8 cellular contexts compared by ENCODE assay signal in the genomic region with DNA sequence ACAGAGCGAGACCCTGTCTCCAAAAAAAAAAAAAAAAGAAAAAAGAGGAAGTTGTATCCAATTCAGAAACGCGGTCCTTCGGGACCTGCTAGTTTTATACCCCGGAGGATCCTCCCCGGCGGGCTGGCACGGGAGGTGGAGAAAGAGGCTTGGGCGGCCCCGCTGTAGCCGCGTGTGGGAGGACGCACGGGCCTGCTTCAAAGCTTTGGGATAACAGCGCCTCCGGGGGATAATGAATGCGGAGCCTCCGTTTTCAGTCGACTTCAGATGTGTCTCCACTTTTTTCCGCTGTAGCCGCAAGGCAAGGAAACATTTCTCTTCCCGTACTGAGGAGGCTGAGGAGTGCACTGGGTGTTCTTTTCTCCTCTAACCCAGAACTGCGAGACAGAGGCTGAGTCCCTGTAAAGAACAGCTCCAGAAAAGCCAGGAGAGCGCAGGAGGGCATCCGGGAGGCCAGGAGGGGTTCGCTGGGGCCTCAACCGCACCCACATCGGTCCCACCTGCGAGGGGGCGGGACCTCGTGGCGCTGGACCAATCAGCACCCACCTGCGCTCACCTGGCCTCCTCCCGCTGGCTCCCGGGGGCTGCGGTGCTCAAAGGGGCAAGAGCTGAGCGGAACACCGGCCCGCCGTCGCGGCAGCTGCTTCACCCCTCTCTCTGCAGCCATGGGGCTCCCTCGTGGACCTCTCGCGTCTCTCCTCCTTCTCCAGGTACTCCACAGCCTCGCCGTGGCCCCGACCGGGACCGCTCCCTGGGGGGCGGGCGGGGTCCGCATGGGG. TPM values are rescaled to one million over a fixed set of nuclear protein-coding genes. Genes with fewer than 3 reads are reported as not detected.
DNase-seq lines count a peak whose midpoint lies in the region; ATAC-seq and TF ChIP-seq lines count a peak whose summit lies in the region.

A gene (plus strand): TSS at position 596 of the 779 bp plus-strand sequence. CDS start 70 bp downstream, at position 666.

- TF ChIP-seq CTCF in AG04449 (IDR thresholded peaks at IDR 0.05; ENCODE audit: insufficient read depth, low read length, missing control alignments) (no peak), osteocyte (IDR thresholded peaks at IDR 0.05) (no peak)

- H3K27me3 ChIP-seq in H7 (ENCODE audit: control insufficient read depth, insufficient read depth, low read length), result peaks cover 2% of the 10 kb centered on the region; the same call in 1 of the 2 replicates

- H3K4me1 Mint-ChIP-seq in osteocyte (ENCODE audit: unreplicated experiment), result peaks cover 29% of the 10 kb centered on the region

- H3K27me3 Mint-ChIP-seq in osteocyte (ENCODE audit: unreplicated experiment), result no peaks in the 10 kb centered on the region

- peak within 1 kb of the TSS; percentile 68 for H3K4me3 Mint-ChIP-seq in osteocyte (ENCODE audit: unreplicated experiment)

- peak within 1 kb of the TSS; percentile 32 for H3K4me3 ChIP-seq in AG04449 (ENCODE audit: low read depth, low read length)
- H3K4me3 ChIP-seq in H7 (ENCODE audit: insufficient read depth, low read depth, low read length), result peak within 1 kb of the TSS; percentile 90

- POLR2A ChIA-PET in AG04449 (lab: Yijun Ruan, JAX), result no interaction called here

- DNase-seq in AG04449 (ENCODE audit: low read depth, low spot score), result no peak
- peak; percentile 98 for DNase-seq in H7
- DNase-seq in SW480 (ENCODE audit: low spot score), result peak; percentile 77
- peak; percentile 66 for DNase-seq in epithelial cell of prostate (ENCODE audit: low read depth, low spot score)
- DNase-seq in osteocyte (ENCODE audit: extremely low spot score, unreplicated experiment), result no peak
- no peak for DNase-seq in GOT3 (lab: John Stamatoyannopoulos, UW)

- peaks cover 1% of the 10 kb centered on the region for H3K36me3 ChIP-seq in H7 (replicated peaks; ENCODE audit: control insufficient read depth, insufficient read depth, low read length)

- H3K36me3 Mint-ChIP-seq in osteocyte (ENCODE audit: unreplicated experiment), result no peaks in the 10 kb centered on the region

- ATAC-seq in GM18873 (IDR thresholded peaks at IDR 0.05; ENCODE audit: low FRiP score, unreplicated experiment) (no peak), GM21390 (IDR thresholded peaks at IDR 0.05; ENCODE audit: unreplicated experiment) (no peak)

- H3K27ac Mint-ChIP-seq in osteocyte (ENCODE audit: unreplicated experiment), result no peak within 1 kb of the TSS

- CTCF ChIA-PET in AG04449 (lab: Yijun Ruan, JAX), result interaction anchor here (0.6 kb wide), 1 partner anchor 478 kb away, joined by 3 read pairs; no protein-coding TSS in a partner anchor

- no peaks in the 10 kb centered on the region for H3K9me3 Mint-ChIP-seq in osteocyte (ENCODE audit: unreplicated experiment)

- peak within 1 kb of the TSS; percentile 84 for H3K27ac ChIP-seq in epithelial cell of prostate

RNA-seq across cellular contexts. Expression of the gene that starts here (rescaled TPM):
- total RNA-seq in H7 (2014; rRNA removed; shearing (Covaris generic)), result 90.2 and 115 TPM in 2 replicates
- 2.5 and 3.6 TPM in 2 replicates for total RNA-seq in osteocyte

Comparison
In these comparisons a context has a peak if more than half of its experiments do, and no peak if none do; other contexts are left out.
1. RNA of the gene that starts here (total RNA-seq): 90.2 to 115 TPM in H7; 2.5 to 3.6 TPM in osteocyte; every median in the first group is over 10 times any median in the second.
2. DNase-seq: peak in H7 (single experiment), SW480 (single experiment) and epithelial cell of prostate (single experiment); none in AG04449 (single experiment), osteocyte (single experiment) and GOT3 (single experiment).